Comparison of ENCODE assay signal across 8 cellular contexts in the genomic region with DNA sequence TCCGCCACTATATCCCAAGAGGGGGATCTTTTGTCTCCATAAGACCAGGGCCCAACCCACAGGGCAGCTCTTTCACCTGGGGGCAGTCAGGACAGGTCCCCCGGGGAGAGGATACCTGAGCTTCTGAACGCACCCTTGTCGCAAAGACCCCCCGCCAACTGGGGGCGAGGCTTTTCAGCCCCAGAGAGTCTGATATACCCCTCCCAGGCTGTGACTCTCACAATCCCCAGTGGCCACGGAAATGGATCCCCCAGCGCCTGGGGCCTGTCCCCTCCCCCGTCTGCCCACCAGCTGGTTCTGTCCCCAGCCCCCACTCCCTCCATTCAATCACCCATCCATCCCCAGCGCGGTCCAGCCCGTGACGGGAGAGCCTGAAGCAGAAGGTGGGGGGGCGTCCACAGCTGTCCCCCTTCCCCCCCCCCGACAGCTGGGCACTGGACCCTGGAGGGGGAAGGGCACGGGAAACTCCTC. TPM values are rescaled to one million over a fixed set of nuclear protein-coding genes. Genes with fewer than 3 reads are reported as not detected.
DNase-seq lines count a peak whose midpoint lies in the region; ATAC-seq and TF ChIP-seq lines count a peak whose summit lies in the region.

No MANE protein-coding gene starts in this region.

- H3K4me3 ChIP-seq in HUES6 (ENCODE audit: low read depth, low read length) (peak overlapping the region; percentile 89), astrocyte of the spinal cord (ENCODE audit: low read depth, low read length) (peak overlapping the region; percentile 53), kidney epithelial cell (ENCODE audit: low read depth, low read length) (peak overlapping the region; percentile 58), stomach (peak overlapping the region; percentile 92 to 99 (median 95))

- H3K9ac ChIP-seq in HUES6 (ENCODE audit: low read length): peak overlapping the region; percentile 38

- ATAC-seq in GM18505 (IDR thresholded peaks at IDR 0.05; ENCODE audit: unreplicated experiment) (no peak), GM19328 (IDR thresholded peaks at IDR 0.05; ENCODE audit: unreplicated experiment) (no peak)

- H3K27me3 ChIP-seq in HUES6 (ENCODE audit: control insufficient read depth, insufficient read depth, low read length) (no peaks in the 10 kb centered on the region), kidney epithelial cell (ENCODE audit: control insufficient read depth, insufficient read depth, low read length) (no peaks in the 10 kb centered on the region), stomach (peaks cover 0 to 19% (median 0%) of the 10 kb centered on the region in 3 donors)

- in situ Hi-C loops in astrocyte of the spinal cord (cut with HindIII; ENCODE audit: low sequenced_read_pairs): no loop called here

- DNase-seq in astrocyte of the spinal cord (ENCODE audit: low read depth, low spot score) (no peak), kidney epithelial cell (ENCODE audit: low read depth) (no peak), stomach (no peak), DMS153 (lab: John Stamatoyannopoulos, UW) (no peak), head of caudate nucleus (no peak)

- WGBS in stomach, 5 donors: 27 to 39% (median 28%) methylated on average over 12 to 16 of the region's 16 CpGs

- no peaks in the 10 kb centered on the region for H3K9me3 ChIP-seq in HUES6 (ENCODE audit: control insufficient read depth, insufficient read depth, low read depth, low read length)
- no peaks in the 10 kb centered on the region for H3K9me3 ChIP-seq in stomach

- H3K4me1 ChIP-seq in HUES6 (ENCODE audit: control insufficient read depth, insufficient read depth, low read length) (peaks cover 8% of the 10 kb centered on the region; the same call in 1 of the 2 replicates), stomach (peaks cover 24 to 48% (median 39%) of the 10 kb centered on the region in 4 donors)

- TF ChIP-seq EP300 in stomach (IDR thresholded peaks at IDR 0.05): no peak

- TF ChIP-seq POLR2A in stomach (IDR thresholded peaks at IDR 0.05): no peak
- TF ChIP-seq POLR2A in GM18505 (IDR thresholded peaks at IDR 0.05; ENCODE audit: borderline replicate concordance, extremely low read depth, insufficient read depth, insufficient read length): no peak

- intact Hi-C loops in stomach (cut with DNase I; ENCODE audit: low total_unique reads): no loop called here
- intact Hi-C loops in head of caudate nucleus (cut with DNase I): no loop called here

- TF ChIP-seq CTCF in astrocyte of the spinal cord (IDR thresholded peaks at IDR 0.05; ENCODE audit: low read depth, low read length): no peak
- TF ChIP-seq CTCF in kidney epithelial cell (IDR thresholded peaks at IDR 0.05; ENCODE audit: insufficient read depth, low read length, poor library complexity, severe bottlenecking): no peak
- TF ChIP-seq CTCF in stomach (IDR thresholded peaks at IDR 0.05): no peak

- no peak overlapping the region for H3K27ac ChIP-seq in HUES6 (ENCODE audit: low read depth, low read length)
- peak overlapping the region; percentile 86 to 91 (median 88) for H3K27ac ChIP-seq in stomach

- H3K36me3 ChIP-seq in HUES6 (ENCODE audit: control insufficient read depth, insufficient read depth, low read length) (no peaks in the 10 kb centered on the region), kidney epithelial cell (ENCODE audit: control insufficient read depth, insufficient read depth, low read length) (no peaks in the 10 kb centered on the region), stomach (no peaks in the 10 kb centered on the region)

RNA-seq across cellular contexts. Expression of a gene that starts 0.9 kb away (rescaled TPM):
- 56.8 and 62.9 TPM in 2 replicates for total RNA-seq in kidney epithelial cell
- total RNA-seq in stomach: 100 to 1,000 TPM in 2 of 5 donors, 10 to 100 TPM in 3; 32.1 to 243 (median 99.5) TPM
- 10 to 100 TPM; 21.4 to 39.8 (median 24.0) TPM for polyA plus RNA-seq in stomach

RNA-seq across cellular contexts. Expression of a gene that starts 22.0 kb away (rescaled TPM):
- total RNA-seq in kidney epithelial cell: not detected in 2 replicates
- not detected for total RNA-seq in stomach
- under 1 TPM in 1 of 3 donors, not detected in 2; 0.70 TPM for polyA plus RNA-seq in stomach

RNA-seq across cellular contexts. Expression of a gene that starts 34.5 kb away (rescaled TPM):
- total RNA-seq in kidney epithelial cell: not detected in 2 replicates
- not detected for total RNA-seq in stomach
- not detected for polyA plus RNA-seq in stomach
